Comparison of ENCODE assay signal across 8 cellular contexts in genomic region chr9:97803167-97804058, GRCh38. TPM values are rescaled to one million over a fixed set of nuclear protein-coding genes. Genes with fewer than 3 reads are reported as not detected.
DNase-seq lines count a peak whose midpoint lies in the region; ATAC-seq, FAIRE-seq and TF ChIP-seq lines count a peak whose summit lies in the region.

No MANE protein-coding gene starts in this region.

- no peak overlapping the region for H3K27ac Mint-ChIP-seq in activated B cell treated with CpG ODN at 0.5 μM for 24 hours

- H3K9ac ChIP-seq in kidney (ENCODE audit: low read length in 2 of 2), result no peak overlapping the region

- no peaks in the 10 kb centered on the region for H3K9me3 Mint-ChIP-seq in activated B cell treated with CpG ODN at 0.5 μM for 24 hours

- intact Hi-C loops in activated B cell treated with CpG ODN at 0.5 μM for 24 hours (cut with micrococcal nuclease), result loop anchor here (5.0 kb wide), 1 partner anchor 44 kb away; no protein-coding TSS in a partner anchor
- intact Hi-C loops in kidney (cut with DNase I), result no loop called here

- FAIRE-seq in kidney (lab: Jason Lieb, UNC), result no peak

- ATAC-seq in HG02798 (IDR thresholded peaks at IDR 0.05; ENCODE audit: poor library complexity, unreplicated experiment), result peak; percentile 92
- ATAC-seq in activated B cell treated with CpG ODN at 0.5 μM for 24 hours (ENCODE audit: low read depth), result peak; percentile 95

- peak overlapping the region; percentile 64 to 71 for H3K4me3 ChIP-seq in kidney (ENCODE audit: low read length in 2 of 2)

- H3K27ac ChIP-seq in caudate nucleus (ENCODE audit: low read depth, low read length) (no peak overlapping the region), kidney (ENCODE audit: low read depth in 2 of 2, low read length in 2 of 2) (no peak overlapping the region)

- H3K27me3 Mint-ChIP-seq in activated B cell treated with CpG ODN at 0.5 μM for 24 hours, result peaks cover 19% of the 10 kb centered on the region

- TF ChIP-seq CTCF in GM13977 (IDR thresholded peaks at IDR 0.05; ENCODE audit: extremely low read depth, insufficient read depth, missing control alignments) (no peak), activated B cell treated with CpG ODN at 0.5 μM for 24 hours (IDR thresholded peaks at IDR 0.05) (no peak), kidney (IDR thresholded peaks at IDR 0.05; ENCODE audit: borderline replicate concordance, extremely low read depth, insufficient read depth) (no peak)

- peak overlapping the region; percentile 81 for H3K4me3 Mint-ChIP-seq in activated B cell treated with CpG ODN at 0.5 μM for 24 hours

- CTCF ChIA-PET in activated B cell treated with CpG ODN at 0.5 μM for 24 hours (lab: Charles Lee), result no interaction called here

- no peaks in the 10 kb centered on the region for H3K9me3 ChIP-seq in kidney (ENCODE audit: control insufficient read depth in 1 of 2, low read length in 2 of 2)

- POLR2A ChIA-PET in activated B cell treated with CpG ODN at 0.5 μM for 24 hours (lab: Charles Lee), result no interaction called here

- in situ Hi-C loops in GM13977 (cut with MboI; ENCODE audit: low pct_unique_long_range_greater_than_20kb, low sequenced_read_pairs, unreplicated experiment), result no loop called here

- H3K36me3 Mint-ChIP-seq in activated B cell treated with CpG ODN at 0.5 μM for 24 hours (ENCODE audit: low read depth), result no peaks in the 10 kb centered on the region

- H3K36me3 ChIP-seq in kidney (ENCODE audit: control insufficient read depth in 1 of 2, insufficient read depth in 2 of 2, low read length in 2 of 2), result no peaks in the 10 kb centered on the region

- DNase-seq in GM13977 (ENCODE audit: low spot score) (peak; percentile 94), NCI-H2081 treated with DMSO at 0.1 percent for 48 hours (lab: John Stamatoyannopoulos, UW) (peak; percentile 37), activated B cell treated with CpG ODN at 0.5 μM for 24 hours (peak; percentile 65), caudate nucleus (lab: John Stamatoyannopoulos, UW) (peak in 51 of 61 donors; percentile 4 to 76 (median 23)), kidney (peak; percentile 96), epidermal melanocyte (ENCODE audit: insufficient read length, low spot score) (no peak)
- peak; percentile 58 to 62 for DNase-seq in stimulated activated CD4-positive, alpha-beta T cell treated with anti-CD3 and anti-CD28 coated beads, Interleukin-15, amount 100 ng/mL, for 1 hour (ENCODE audit: low read depth in 1 of 2, low spot score in 1 of 2)

- H3K4me1 ChIP-seq in kidney (ENCODE audit: control insufficient read depth in 1 of 2, insufficient read depth in 1 of 2, low read depth in 1 of 2, low read length in 2 of 2), result peaks cover 0 to 5% of the 10 kb centered on the region in 2 donors

- peaks cover 7% of the 10 kb centered on the region for H3K4me1 Mint-ChIP-seq in activated B cell treated with CpG ODN at 0.5 μM for 24 hours

RNA-seq across cellular contexts. Expression of gene FOXE1, which starts 49.6 kb away (rescaled TPM):
- total RNA-seq in activated B cell treated with CpG ODN at 0.5 μM for 24 hours (not detected in 2 replicates), kidney (2.2 TPM)
- not detected for polyA plus RNA-seq in kidney (ENCODE audit: insufficient read depth, low read depth, low replicate concordance)
